ENCODE assay signal across 1 cellular context in genomic region chr12:110079477-110080400, GRCh38.
TF ChIP-seq lines count a peak whose summit lies in the region.

No MANE protein-coding gene starts in this region.

TF ChIP-seq in K562, 482 proteins besides CTCF, POLR2A, EP300 and RAD21 (continued from another document and continues in another):
- TF ChIP-seq, protein P1, sequence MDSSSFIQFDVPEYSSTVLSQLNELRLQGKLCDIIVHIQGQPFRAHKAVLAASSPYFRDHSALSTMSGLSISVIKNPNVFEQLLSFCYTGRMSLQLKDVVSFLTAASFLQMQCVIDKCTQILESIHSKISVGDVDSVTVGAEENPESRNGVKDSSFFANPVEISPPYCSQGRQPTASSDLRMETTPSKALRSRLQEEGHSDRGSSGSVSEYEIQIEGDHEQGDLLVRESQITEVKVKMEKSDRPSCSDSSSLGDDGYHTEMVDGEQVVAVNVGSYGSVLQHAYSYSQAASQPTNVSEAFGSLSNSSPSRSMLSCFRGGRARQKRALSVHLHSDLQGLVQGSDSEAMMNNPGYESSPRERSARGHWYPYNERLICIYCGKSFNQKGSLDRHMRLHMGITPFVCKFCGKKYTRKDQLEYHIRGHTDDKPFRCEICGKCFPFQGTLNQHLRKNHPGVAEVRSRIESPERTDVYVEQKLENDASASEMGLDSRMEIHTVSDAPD (CRISPR knock-in tag; IDR thresholded peaks at IDR 0.05), result no peak
- TF ChIP-seq HBP1 (CRISPR knock-in tag; IDR thresholded peaks at IDR 0.05), result peak; percentile 20; the same call in 1 of the 2 replicates
- TF ChIP-seq, protein P2, sequence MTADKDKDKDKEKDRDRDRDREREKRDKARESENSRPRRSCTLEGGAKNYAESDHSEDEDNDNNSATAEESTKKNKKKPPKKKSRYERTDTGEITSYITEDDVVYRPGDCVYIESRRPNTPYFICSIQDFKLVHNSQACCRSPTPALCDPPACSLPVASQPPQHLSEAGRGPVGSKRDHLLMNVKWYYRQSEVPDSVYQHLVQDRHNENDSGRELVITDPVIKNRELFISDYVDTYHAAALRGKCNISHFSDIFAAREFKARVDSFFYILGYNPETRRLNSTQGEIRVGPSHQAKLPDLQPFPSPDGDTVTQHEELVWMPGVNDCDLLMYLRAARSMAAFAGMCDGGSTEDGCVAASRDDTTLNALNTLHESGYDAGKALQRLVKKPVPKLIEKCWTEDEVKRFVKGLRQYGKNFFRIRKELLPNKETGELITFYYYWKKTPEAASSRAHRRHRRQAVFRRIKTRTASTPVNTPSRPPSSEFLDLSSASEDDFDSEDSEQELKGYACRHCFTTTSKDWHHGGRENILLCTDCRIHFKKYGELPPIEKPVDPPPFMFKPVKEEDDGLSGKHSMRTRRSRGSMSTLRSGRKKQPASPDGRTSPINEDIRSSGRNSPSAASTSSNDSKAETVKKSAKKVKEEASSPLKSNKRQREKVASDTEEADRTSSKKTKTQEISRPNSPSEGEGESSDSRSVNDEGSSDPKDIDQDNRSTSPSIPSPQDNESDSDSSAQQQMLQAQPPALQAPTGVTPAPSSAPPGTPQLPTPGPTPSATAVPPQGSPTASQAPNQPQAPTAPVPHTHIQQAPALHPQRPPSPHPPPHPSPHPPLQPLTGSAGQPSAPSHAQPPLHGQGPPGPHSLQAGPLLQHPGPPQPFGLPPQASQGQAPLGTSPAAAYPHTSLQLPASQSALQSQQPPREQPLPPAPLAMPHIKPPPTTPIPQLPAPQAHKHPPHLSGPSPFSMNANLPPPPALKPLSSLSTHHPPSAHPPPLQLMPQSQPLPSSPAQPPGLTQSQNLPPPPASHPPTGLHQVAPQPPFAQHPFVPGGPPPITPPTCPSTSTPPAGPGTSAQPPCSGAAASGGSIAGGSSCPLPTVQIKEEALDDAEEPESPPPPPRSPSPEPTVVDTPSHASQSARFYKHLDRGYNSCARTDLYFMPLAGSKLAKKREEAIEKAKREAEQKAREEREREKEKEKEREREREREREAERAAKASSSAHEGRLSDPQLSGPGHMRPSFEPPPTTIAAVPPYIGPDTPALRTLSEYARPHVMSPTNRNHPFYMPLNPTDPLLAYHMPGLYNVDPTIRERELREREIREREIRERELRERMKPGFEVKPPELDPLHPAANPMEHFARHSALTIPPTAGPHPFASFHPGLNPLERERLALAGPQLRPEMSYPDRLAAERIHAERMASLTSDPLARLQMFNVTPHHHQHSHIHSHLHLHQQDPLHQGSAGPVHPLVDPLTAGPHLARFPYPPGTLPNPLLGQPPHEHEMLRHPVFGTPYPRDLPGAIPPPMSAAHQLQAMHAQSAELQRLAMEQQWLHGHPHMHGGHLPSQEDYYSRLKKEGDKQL (CRISPR knock-in tag; IDR thresholded peaks at IDR 0.05; ENCODE audit: borderline replicate concordance), result peak; percentile 87
- no peak for TF ChIP-seq ZNF146 (CRISPR knock-in tag; IDR thresholded peaks at IDR 0.05; ENCODE audit: unreplicated experiment)
- TF ChIP-seq GTF2E2 (tag; IDR thresholded peaks at IDR 0.05), result peak; percentile 98
- no peak for TF ChIP-seq EWSR1 (IDR thresholded peaks at IDR 0.05; ENCODE audit: borderline replicate concordance, low read depth, partially characterized antibody)
- no peak for TF ChIP-seq ZNF75A (CRISPR knock-in tag; IDR thresholded peaks at IDR 0.05)
- TF ChIP-seq SMAD2 (IDR thresholded peaks at IDR 0.05; ENCODE audit: low read depth, low read length), result no peak
- no peak for TF ChIP-seq COPS2 (conservative IDR thresholded peaks at IDR 0.05)
- TF ChIP-seq KLF6 (CRISPR knock-in tag; IDR thresholded peaks at IDR 0.05; ENCODE audit: borderline replicate concordance), result peak; percentile 70; the same call in 1 of the 2 replicates
- 0 out of 2 replicates have a peak, but pooled peaks have one; percentile 14 for TF ChIP-seq MTF1 (CRISPR knock-in tag; IDR thresholded peaks at IDR 0.05; ENCODE audit: borderline replicate concordance)
- no peak for TF ChIP-seq ETV6 (IDR thresholded peaks at IDR 0.05; ENCODE audit: borderline replicate concordance in 1 of 2, low read depth in 2 of 2, low read length in 1 of 2)
- TF ChIP-seq ETV6 (CRISPR knock-in tag; IDR thresholded peaks at IDR 0.05; ENCODE audit: borderline replicate concordance), result no peak
- TF ChIP-seq, protein P3, sequence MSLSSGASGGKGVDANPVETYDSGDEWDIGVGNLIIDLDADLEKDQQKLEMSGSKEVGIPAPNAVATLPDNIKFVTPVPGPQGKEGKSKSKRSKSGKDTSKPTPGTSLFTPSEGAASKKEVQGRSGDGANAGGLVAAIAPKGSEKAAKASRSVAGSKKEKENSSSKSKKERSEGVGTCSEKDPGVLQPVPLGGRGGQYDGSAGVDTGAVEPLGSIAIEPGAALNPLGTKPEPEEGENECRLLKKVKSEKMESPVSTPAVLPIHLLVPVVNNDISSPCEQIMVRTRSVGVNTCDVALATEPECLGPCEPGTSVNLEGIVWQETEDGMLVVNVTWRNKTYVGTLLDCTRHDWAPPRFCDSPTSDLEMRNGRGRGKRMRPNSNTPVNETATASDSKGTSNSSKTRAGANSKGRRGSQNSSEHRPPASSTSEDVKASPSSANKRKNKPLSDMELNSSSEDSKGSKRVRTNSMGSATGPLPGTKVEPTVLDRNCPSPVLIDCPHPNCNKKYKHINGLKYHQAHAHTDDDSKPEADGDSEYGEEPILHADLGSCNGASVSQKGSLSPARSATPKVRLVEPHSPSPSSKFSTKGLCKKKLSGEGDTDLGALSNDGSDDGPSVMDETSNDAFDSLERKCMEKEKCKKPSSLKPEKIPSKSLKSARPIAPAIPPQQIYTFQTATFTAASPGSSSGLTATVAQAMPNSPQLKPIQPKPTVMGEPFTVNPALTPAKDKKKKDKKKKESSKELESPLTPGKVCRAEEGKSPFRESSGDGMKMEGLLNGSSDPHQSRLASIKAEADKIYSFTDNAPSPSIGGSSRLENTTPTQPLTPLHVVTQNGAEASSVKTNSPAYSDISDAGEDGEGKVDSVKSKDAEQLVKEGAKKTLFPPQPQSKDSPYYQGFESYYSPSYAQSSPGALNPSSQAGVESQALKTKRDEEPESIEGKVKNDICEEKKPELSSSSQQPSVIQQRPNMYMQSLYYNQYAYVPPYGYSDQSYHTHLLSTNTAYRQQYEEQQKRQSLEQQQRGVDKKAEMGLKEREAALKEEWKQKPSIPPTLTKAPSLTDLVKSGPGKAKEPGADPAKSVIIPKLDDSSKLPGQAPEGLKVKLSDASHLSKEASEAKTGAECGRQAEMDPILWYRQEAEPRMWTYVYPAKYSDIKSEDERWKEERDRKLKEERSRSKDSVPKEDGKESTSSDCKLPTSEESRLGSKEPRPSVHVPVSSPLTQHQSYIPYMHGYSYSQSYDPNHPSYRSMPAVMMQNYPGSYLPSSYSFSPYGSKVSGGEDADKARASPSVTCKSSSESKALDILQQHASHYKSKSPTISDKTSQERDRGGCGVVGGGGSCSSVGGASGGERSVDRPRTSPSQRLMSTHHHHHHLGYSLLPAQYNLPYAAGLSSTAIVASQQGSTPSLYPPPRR (CRISPR knock-in tag; IDR thresholded peaks at IDR 0.05; ENCODE audit: borderline replicate concordance), result no peak
- no peak for TF ChIP-seq ZC3H4 (CRISPR knock-in tag; IDR thresholded peaks at IDR 0.05; ENCODE audit: borderline replicate concordance)
- peak; percentile 66; the same call in 1 of the 2 replicates for TF ChIP-seq ZFX (CRISPR knock-in tag; IDR thresholded peaks at IDR 0.05)
- TF ChIP-seq RFX1 (IDR thresholded peaks at IDR 0.05), result no peak; the same call in 1 of the 2 replicates
- TF ChIP-seq HNRNPH1 (optimal IDR thresholded peaks at IDR 0.05; ENCODE audit: low read depth, low read length), result no peak
- peak in 1 of 2 experiments; percentile 61; a peak in 3 of 4 replicates for TF ChIP-seq MAZ (CRISPR knock-in tag; conservative IDR thresholded peaks at IDR 0.05 in 1 of 2, IDR thresholded peaks at IDR 0.05 in 1 of 2)
- 0 out of 2 replicates have a peak, but pooled peaks have one; percentile 53 for TF ChIP-seq CAMTA2 (CRISPR knock-in tag; conservative IDR thresholded peaks at IDR 0.05)
- no peak for TF ChIP-seq HDAC6 (IDR thresholded peaks at IDR 0.05; ENCODE audit: low read depth, low read length)
- TF ChIP-seq, protein P4, sequence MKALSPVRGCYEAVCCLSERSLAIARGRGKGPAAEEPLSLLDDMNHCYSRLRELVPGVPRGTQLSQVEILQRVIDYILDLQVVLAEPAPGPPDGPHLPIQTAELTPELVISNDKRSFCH (CRISPR knock-in tag; IDR thresholded peaks at IDR 0.05), result no peak
- TF ChIP-seq, protein P4 (tag; IDR thresholded peaks at IDR 0.05), result peak; percentile 87; the same call in 1 of the 2 replicates
- TF ChIP-seq FOXJ3 (CRISPR knock-in tag; IDR thresholded peaks at IDR 0.05), result no peak
- TF ChIP-seq MEF2A (IDR thresholded peaks at IDR 0.05; ENCODE audit: control insufficient read depth, low read depth, low read length), result peak; percentile 92
- TF ChIP-seq MECOM (CRISPR knock-in tag; IDR thresholded peaks at IDR 0.05), result peak; percentile 82
- TF ChIP-seq, protein P5, sequence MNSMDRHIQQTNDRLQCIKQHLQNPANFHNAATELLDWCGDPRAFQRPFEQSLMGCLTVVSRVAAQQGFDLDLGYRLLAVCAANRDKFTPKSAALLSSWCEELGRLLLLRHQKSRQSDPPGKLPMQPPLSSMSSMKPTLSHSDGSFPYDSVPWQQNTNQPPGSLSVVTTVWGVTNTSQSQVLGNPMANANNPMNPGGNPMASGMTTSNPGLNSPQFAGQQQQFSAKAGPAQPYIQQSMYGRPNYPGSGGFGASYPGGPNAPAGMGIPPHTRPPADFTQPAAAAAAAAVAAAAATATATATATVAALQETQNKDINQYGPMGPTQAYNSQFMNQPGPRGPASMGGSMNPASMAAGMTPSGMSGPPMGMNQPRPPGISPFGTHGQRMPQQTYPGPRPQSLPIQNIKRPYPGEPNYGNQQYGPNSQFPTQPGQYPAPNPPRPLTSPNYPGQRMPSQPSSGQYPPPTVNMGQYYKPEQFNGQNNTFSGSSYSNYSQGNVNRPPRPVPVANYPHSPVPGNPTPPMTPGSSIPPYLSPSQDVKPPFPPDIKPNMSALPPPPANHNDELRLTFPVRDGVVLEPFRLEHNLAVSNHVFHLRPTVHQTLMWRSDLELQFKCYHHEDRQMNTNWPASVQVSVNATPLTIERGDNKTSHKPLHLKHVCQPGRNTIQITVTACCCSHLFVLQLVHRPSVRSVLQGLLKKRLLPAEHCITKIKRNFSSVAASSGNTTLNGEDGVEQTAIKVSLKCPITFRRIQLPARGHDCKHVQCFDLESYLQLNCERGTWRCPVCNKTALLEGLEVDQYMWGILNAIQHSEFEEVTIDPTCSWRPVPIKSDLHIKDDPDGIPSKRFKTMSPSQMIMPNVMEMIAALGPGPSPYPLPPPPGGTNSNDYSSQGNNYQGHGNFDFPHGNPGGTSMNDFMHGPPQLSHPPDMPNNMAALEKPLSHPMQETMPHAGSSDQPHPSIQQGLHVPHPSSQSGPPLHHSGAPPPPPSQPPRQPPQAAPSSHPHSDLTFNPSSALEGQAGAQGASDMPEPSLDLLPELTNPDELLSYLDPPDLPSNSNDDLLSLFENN (IDR thresholded peaks at IDR 0.05; ENCODE audit: low read depth in 2 of 2, low read length in 2 of 2), result no peak
- no peak for TF ChIP-seq MIER1 (IDR thresholded peaks at IDR 0.05; ENCODE audit: low read depth)
- peak; percentile 4 for TF ChIP-seq NUFIP1 (IDR thresholded peaks at IDR 0.05; ENCODE audit: partially characterized antibody)
- TF ChIP-seq ZNF354B (CRISPR knock-in tag; IDR thresholded peaks at IDR 0.05), result 0 out of 2 replicates have a peak, but pooled peaks have one; percentile 58
- no peak for TF ChIP-seq KDM4B (IDR thresholded peaks at IDR 0.05; ENCODE audit: borderline replicate concordance in 2 of 2, low read depth in 1 of 2)
- TF ChIP-seq ZFP1 (CRISPR knock-in tag; IDR thresholded peaks at IDR 0.05), result no peak
- no peak for TF ChIP-seq ILF3 (IDR thresholded peaks at IDR 0.05; ENCODE audit: borderline replicate concordance)
- no peak for TF ChIP-seq C11orf30 (IDR thresholded peaks at IDR 0.05; ENCODE audit: low read depth)
- TF ChIP-seq, protein P6, sequence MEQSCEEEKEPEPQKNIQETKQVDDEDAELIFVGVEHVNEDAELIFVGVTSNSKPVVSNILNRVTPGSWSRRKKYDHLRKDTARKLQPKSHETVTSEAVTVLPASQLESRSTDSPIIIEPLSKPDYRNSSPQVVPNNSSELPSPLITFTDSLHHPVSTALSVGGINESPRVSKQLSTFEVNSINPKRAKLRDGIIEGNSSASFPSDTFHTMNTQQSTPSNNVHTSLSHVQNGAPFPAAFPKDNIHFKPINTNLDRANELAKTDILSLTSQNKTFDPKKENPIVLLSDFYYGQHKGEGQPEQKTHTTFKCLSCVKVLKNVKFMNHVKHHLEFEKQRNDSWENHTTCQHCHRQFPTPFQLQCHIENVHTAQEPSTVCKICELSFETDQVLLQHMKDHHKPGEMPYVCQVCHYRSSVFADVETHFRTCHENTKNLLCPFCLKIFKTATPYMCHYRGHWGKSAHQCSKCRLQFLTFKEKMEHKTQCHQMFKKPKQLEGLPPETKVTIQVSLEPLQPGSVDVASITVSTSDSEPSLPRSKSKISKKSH (CRISPR knock-in tag; IDR thresholded peaks at IDR 0.05), result no peak
- peak; percentile 86 for TF ChIP-seq EHMT2 (IDR thresholded peaks at IDR 0.05)
- TF ChIP-seq EZH2 (IDR thresholded peaks at IDR 0.05; ENCODE audit: borderline replicate concordance, low read depth, low read length), result no peak
- peak; percentile 87 to 94 for TF ChIP-seq E2F6 (IDR thresholded peaks at IDR 0.05; ENCODE audit: borderline replicate concordance in 1 of 2, extremely low read depth in 1 of 2, insufficient read depth in 1 of 2, insufficient read length in 1 of 2, low read depth in 1 of 2, low read length in 1 of 2, poor library complexity in 1 of 2, severe bottlenecking in 1 of 2)
